ENCODE assay signal across 10 cellular contexts in genomic region chr18:49227456-49227855, GRCh38.
DNase-seq lines count a peak whose midpoint lies in the region; TF ChIP-seq lines count a peak whose summit lies in the region.
"Had no signal": no experiment of that assay in that cellular context is flagged by ENCODE, and none has a peak within 500 bp of the region (broad histone marks: within the 10 kb centered on the region; RNA-seq: fewer than 3 reads in every experiment).

No MANE protein-coding gene starts in this region.

- DNase-seq in NOMO-1 treated with DMSO at 0.1 percent for 48 hours (lab: John Stamatoyannopoulos, UW; ENCODE audit: unreplicated experiment) = peak; percentile 6
- no peak for DNase-seq in NOMO-1 treated with dmso at 0.1 percent for 144 hours (lab: John Stamatoyannopoulos, UW; ENCODE audit: unreplicated experiment)
- DNase-seq in activated T-cell treated with anti-CD3 and anti-CD28 coated beads, Interleukin-2, amount 50 U/mL, for 24 hours = peak; percentile 32
- DNase-seq in immature natural killer cell = peak; percentile 29 to 40 (median 40)
- peak; percentile 29 for DNase-seq in stimulated activated naive CD4-positive, alpha-beta T cell treated with Interleukin-2 at 50 U/mL for 16 hours (lab: John Stamatoyannopoulos, UW)
- DNase-seq in GM13976 (ENCODE audit: low spot score) = no peak
- DNase-seq in NCI-H146 (lab: John Stamatoyannopoulos, UW) = no peak
- DNase-seq in HFFc6 = no peak
- DNase-seq: anterior cingulate cortex, NCI-H82 had no signal

- H3K4me1 Mint-ChIP-seq in activated T-cell treated with anti-CD3 and anti-CD28 coated beads, Interleukin-2, amount 50 U/mL, for 24 hours (ENCODE audit: low read depth) = peaks cover 30% of the 10 kb centered on the region
- H3K4me1 Mint-ChIP-seq in immature natural killer cell (peaks cover 18% of the 10 kb centered on the region in 2 donors), HFFc6 (ENCODE audit: low read depth) (peaks cover 55% of the 10 kb centered on the region)

- in situ Hi-C loops in GM13976 (cut with MboI; ENCODE audit: low sequenced_read_pairs, unreplicated experiment) = no loop called here

- H3K36me3 Mint-ChIP-seq in activated T-cell treated with anti-CD3 and anti-CD28 coated beads, Interleukin-2, amount 50 U/mL, for 24 hours (ENCODE audit: low read depth) = peaks cover 33% of the 10 kb centered on the region
- H3K36me3 Mint-ChIP-seq in immature natural killer cell (peaks cover 9 to 11% (median 10%) of the 10 kb centered on the region in 3 donors), HFFc6 (ENCODE audit: low read depth) (peaks cover 10% of the 10 kb centered on the region)

- peak overlapping the region; percentile 62 for H3K27ac Mint-ChIP-seq in activated T-cell treated with anti-CD3 and anti-CD28 coated beads, Interleukin-2, amount 50 U/mL, for 24 hours
- H3K27ac Mint-ChIP-seq in immature natural killer cell = peak overlapping the region in 3 of 6 donors; percentile 36 to 80 (median 62)
- no peak overlapping the region; the same call in 1 of the 2 replicates for H3K27ac Mint-ChIP-seq in HFFc6

- no peaks in the 10 kb centered on the region for H3K9me3 Mint-ChIP-seq in activated T-cell treated with anti-CD3 and anti-CD28 coated beads, Interleukin-2, amount 50 U/mL, for 24 hours
- H3K9me3 Mint-ChIP-seq in immature natural killer cell = no peaks in the 10 kb centered on the region
- no peaks in the 10 kb centered on the region for H3K9me3 Mint-ChIP-seq in HFFc6

- H3K27me3 Mint-ChIP-seq in activated T-cell treated with anti-CD3 and anti-CD28 coated beads, Interleukin-2, amount 50 U/mL, for 24 hours = no peaks in the 10 kb centered on the region
- H3K27me3 Mint-ChIP-seq in immature natural killer cell (ENCODE audit: low read depth in 3 of 3) (peaks cover 0 to 4% (median 2%) of the 10 kb centered on the region in 3 donors), HFFc6 (ENCODE audit: insufficient read depth) (no peaks in the 10 kb centered on the region; the same call in 1 of the 2 replicates)

- no peak overlapping the region for H3K4me3 Mint-ChIP-seq in activated T-cell treated with anti-CD3 and anti-CD28 coated beads, Interleukin-2, amount 50 U/mL, for 24 hours
- H3K4me3 Mint-ChIP-seq in immature natural killer cell = no peak overlapping the region
- H3K4me3 Mint-ChIP-seq in HFFc6 = no peak overlapping the region

- TF ChIP-seq CTCF in GM13976 (IDR thresholded peaks at IDR 0.05; ENCODE audit: borderline replicate concordance, control extremely low read depth, extremely low read depth, insufficient read depth, missing control alignments) (no peak), HFFc6 (IDR thresholded peaks at IDR 0.05) (no peak)

Comparison
In these comparisons a context has a peak if more than half of its experiments do, and no peak if none do; other contexts are left out.
1. DNase-seq: peak in NOMO-1 treated with DMSO at 0.1 percent for 48 hours (single experiment), activated T-cell treated with anti-CD3 and anti-CD28 coated beads, Interleukin-2, amount 50 U/mL, for 24 hours (single experiment), immature natural killer cell (3 of 3) and stimulated activated naive CD4-positive, alpha-beta T cell treated with Interleukin-2 at 50 U/mL for 16 hours (single experiment); none in NOMO-1 treated with dmso at 0.1 percent for 144 hours (single experiment), GM13976 (single experiment), NCI-H146 (single experiment) and HFFc6 (single experiment).